In the genomic region with DNA sequence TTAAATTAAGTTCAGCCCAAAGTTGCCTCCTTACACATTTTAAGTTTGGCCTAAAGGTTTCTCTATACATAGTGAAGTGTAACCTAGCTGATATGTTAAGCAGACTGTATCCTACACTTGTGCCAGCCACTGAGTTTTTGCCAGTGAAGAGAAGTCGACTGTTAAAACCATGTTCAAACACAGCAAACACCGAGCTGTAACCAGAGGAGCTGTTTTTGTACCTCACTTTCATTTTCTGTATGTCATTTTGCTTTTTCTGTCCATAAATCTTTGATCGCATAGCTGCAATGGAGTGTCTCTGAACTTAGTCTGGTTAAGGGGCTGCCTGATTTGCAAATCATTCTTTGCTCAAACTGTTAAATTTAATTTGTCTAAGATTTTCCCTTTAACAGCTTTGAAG, we compare ENCODE assay signal across 20 cellular contexts.
A peak's percentile ranks its signal among the peaks of the same experiment; 100 is the strongest.
DNase-seq lines count a peak whose midpoint lies in the region; ATAC-seq, FAIRE-seq and TF ChIP-seq lines count a peak whose summit lies in the region.
"Had no signal": no experiment of that assay in that cellular context is flagged by ENCODE, and none has a peak within 500 bp of the region (broad histone marks: within the 10 kb centered on the region; RNA-seq: fewer than 3 reads in every experiment).

No MANE protein-coding gene starts in this region.

- no peak overlapping the region for H3K9ac ChIP-seq in keratinocyte (ENCODE audit: control insufficient read depth, extremely low read depth, insufficient read depth, low read length)

- H3K79me2 ChIP-seq in keratinocyte (ENCODE audit: control insufficient read depth, insufficient read depth, low read length): no peaks in the 10 kb centered on the region

- H3K36me3 Mint-ChIP-seq in chondrocyte (ENCODE audit: low read depth): no peaks in the 10 kb centered on the region
- H3K36me3 Mint-ChIP-seq: memory B cell, T-cell had no signal

- peaks cover under 1% of the 10 kb centered on the region for H3K9me3 Mint-ChIP-seq in chondrocyte (ENCODE audit: low read depth)
- H3K9me3 Mint-ChIP-seq: memory B cell had no signal

- H2AFZ ChIP-seq in keratinocyte (ENCODE audit: control insufficient read depth, low read length): peak overlapping the region; percentile 58

- H3K4me2 ChIP-seq in keratinocyte (ENCODE audit: control insufficient read depth, extremely low read depth, insufficient read depth, low read depth, low read length): no peak overlapping the region

- ATAC-seq in HG03457 (IDR thresholded peaks at IDR 0.05; ENCODE audit: unreplicated experiment) (peak; percentile 78), GM19397 (IDR thresholded peaks at IDR 0.05; ENCODE audit: unreplicated experiment) (no peak)
- ATAC-seq: gastrocnemius medialis, HCT116, T-cell had no signal

- intact Hi-C loops in stomach (cut with DNase I; ENCODE audit: low total_unique reads): no loop called here

- TF ChIP-seq POLR2A in H54 (IDR thresholded peaks at IDR 0.05; ENCODE audit: low read depth, low read length) (no peak), stomach (IDR thresholded peaks at IDR 0.05) (no peak)

- H3K4me3 ChIP-seq in keratinocyte (ENCODE audit: control insufficient read depth in 2 of 3, extremely low read depth in 1 of 3, insufficient read depth in 2 of 3, low read depth in 1 of 3, low read length in 3 of 3): no peak overlapping the region
- H3K4me3 ChIP-seq in stomach: no peak overlapping the region
- H3K4me3 ChIP-seq: gastrocnemius medialis had no signal

- H3K27me3 ChIP-seq in keratinocyte (ENCODE audit: control insufficient read depth, extremely low read depth, insufficient read depth, low read length): no peaks in the 10 kb centered on the region
- H3K27me3 ChIP-seq in stomach: no peaks in the 10 kb centered on the region
- H3K27me3 ChIP-seq: gastrocnemius medialis had no signal

- H3K9me1 ChIP-seq in keratinocyte (ENCODE audit: control insufficient read depth, extremely low read depth, insufficient read depth, low read length): no peaks in the 10 kb centered on the region

- no peak overlapping the region for H3K27ac Mint-ChIP-seq in chondrocyte (ENCODE audit: unreplicated experiment)
- H3K27ac Mint-ChIP-seq: memory B cell, T-cell had no signal

- H3K4me1 Mint-ChIP-seq in chondrocyte (ENCODE audit: low read depth): no peaks in the 10 kb centered on the region
- H3K4me1 Mint-ChIP-seq: memory B cell had no signal

- WGBS in stomach, 5 donors: 26 to 50% (median 32%) methylated on average over 3 of the region's 3 CpGs

- TF ChIP-seq CTCF in GM13977 (IDR thresholded peaks at IDR 0.05; ENCODE audit: extremely low read depth, insufficient read depth, missing control alignments) (no peak), keratinocyte (optimal IDR thresholded peaks at IDR 0.05 in 1 of 3, IDR thresholded peaks at IDR 0.05 in 1 of 3, conservative IDR thresholded peaks at IDR 0.05 in 1 of 3; ENCODE audit: extremely low read depth in 1 of 3, insufficient read depth in 2 of 3, low read length in 3 of 3) (no peak), chondrocyte (IDR thresholded peaks at IDR 0.05) (no peak), stomach (IDR thresholded peaks at IDR 0.05) (no peak)

- FAIRE-seq in H54 (lab: Jason Lieb, UNC) (peak; percentile 87), keratinocyte (lab: Jason Lieb, UNC) (no peak)
- FAIRE-seq: colon had no signal

- H3K27ac ChIP-seq in keratinocyte (ENCODE audit: control insufficient read depth, insufficient read depth, low read length): no peak overlapping the region
- H3K27ac ChIP-seq in stomach: no peak overlapping the region
- H3K27ac ChIP-seq: gastrocnemius medialis, RWPE1 had no signal

- DNase-seq in GM13977 (ENCODE audit: low spot score): peak; percentile 42
- no peak for DNase-seq in H54 (ENCODE audit: insufficient read length, low spot score)
- DNase-seq in keratinocyte (ENCODE audit: low read depth, low spot score): no peak
- no peak for DNase-seq in stimulated activated CD8-positive, alpha-beta memory T cell treated with anti-CD3 and anti-CD28 coated beads, Interleukin-4, amount 100 ng/mL, for 48 hours
- no peak for DNase-seq in chondrocyte (ENCODE audit: low spot score)
- DNase-seq in stomach: no peak
- DNase-seq: activated CD8-positive, alpha-beta memory T cell treated with anti-CD3 and anti-CD28 coated beads for 24 hours; activated effector memory CD4-positive, alpha-beta T cell treated with anti-CD3 and anti-CD28 coated beads, Interleukin-2, amount 50 U/mL, for 16 hours; aorta; gastrocnemius medialis; NCI-H2029 treated with DMSO at 0.1 percent for 48 hours; NCI-H526 treated with DMSO at 0.1 percent for 48 hours; stimulated activated CD4-positive, alpha-beta T cell treated with anti-CD3 and anti-CD28 coated beads, Interleukin-15, amount 100 ng/mL, for 24 hours; T-cell had no signal

- no peaks in the 10 kb centered on the region for H4K20me1 ChIP-seq in keratinocyte (ENCODE audit: control insufficient read depth, extremely low read depth, insufficient read depth, low read length)

- dilution Hi-C loops in keratinocyte (cut with MboI; ENCODE audit: extremely low pct_ligation_motif_present, low sequenced_read_pairs): no loop called here

- H3K4me1 ChIP-seq in keratinocyte (ENCODE audit: control insufficient read depth, extremely low read depth, insufficient read depth, low read length) (no peaks in the 10 kb centered on the region), stomach (peaks cover 0 to 3% (median 0%) of the 10 kb centered on the region in 4 donors)
- H3K4me1 ChIP-seq: gastrocnemius medialis had no signal

- H3K4me3 Mint-ChIP-seq in chondrocyte (ENCODE audit: unreplicated experiment): no peak overlapping the region
- H3K4me3 Mint-ChIP-seq: memory B cell, T-cell had no signal

- H3K36me3 ChIP-seq in keratinocyte (ENCODE audit: control insufficient read depth in 2 of 2, extremely low read depth in 1 of 2, insufficient read depth in 2 of 2, low read length in 2 of 2) (no peaks in the 10 kb centered on the region), stomach (no peaks in the 10 kb centered on the region)
- H3K36me3 ChIP-seq: gastrocnemius medialis had no signal

- H3K27me3 Mint-ChIP-seq in chondrocyte (ENCODE audit: low read depth): no peaks in the 10 kb centered on the region
- H3K27me3 Mint-ChIP-seq: memory B cell, T-cell had no signal

- no peak for TF ChIP-seq EP300 in stomach (IDR thresholded peaks at IDR 0.05)

- no peaks in the 10 kb centered on the region for H3K9me3 ChIP-seq in keratinocyte (ENCODE audit: control insufficient read depth, low read depth, low read length)
- peaks cover 0 to 10% (median 3%) of the 10 kb centered on the region in 4 donors for H3K9me3 ChIP-seq in stomach
- H3K9me3 ChIP-seq: gastrocnemius medialis had no signal

- in situ Hi-C loops in GM13977 (cut with MboI; ENCODE audit: low pct_unique_long_range_greater_than_20kb, low sequenced_read_pairs, unreplicated experiment): no loop called here
